ENCODE assay signal across 21 cellular contexts in genomic region chr2:2540406-2540805, GRCh38.
"Had no signal": no experiment of that assay in that cellular context is flagged by ENCODE, and none has a peak within 500 bp of the region (broad histone marks: within the 10 kb centered on the region; RNA-seq: fewer than 3 reads in every experiment).

No MANE protein-coding gene starts in this region.

- H3K9me3 ChIP-seq: SK-N-SH had no signal

- ATAC-seq: K562 had no signal

- DNase-seq: MV-4-11, NCI-H1048, NCI-H1105, NCI-H1436 treated with DMSO at 0.1 percent for 48 hours, NCI-H1694, NCI-H2171, NCI-H226, NCI-H446, NCI-H510A, NCI-H524 treated with DMSO at 0.1 percent for 48 hours, NCI-H69, NCI-H774, RPMI8226, SHP77, SK-N-SH, SW 1271 had no signal

- H3K4me3 ChIP-seq: K562 had no signal

- FAIRE-seq: HTR-8/SVneo, K562, RCC 7860 had no signal

- H3K9ac ChIP-seq: KMS-11, SK-N-SH had no signal

- H3K27ac ChIP-seq: HL-60, KMS-11 had no signal
